ENCODE assay signal across 15 cellular contexts in the genomic region with DNA sequence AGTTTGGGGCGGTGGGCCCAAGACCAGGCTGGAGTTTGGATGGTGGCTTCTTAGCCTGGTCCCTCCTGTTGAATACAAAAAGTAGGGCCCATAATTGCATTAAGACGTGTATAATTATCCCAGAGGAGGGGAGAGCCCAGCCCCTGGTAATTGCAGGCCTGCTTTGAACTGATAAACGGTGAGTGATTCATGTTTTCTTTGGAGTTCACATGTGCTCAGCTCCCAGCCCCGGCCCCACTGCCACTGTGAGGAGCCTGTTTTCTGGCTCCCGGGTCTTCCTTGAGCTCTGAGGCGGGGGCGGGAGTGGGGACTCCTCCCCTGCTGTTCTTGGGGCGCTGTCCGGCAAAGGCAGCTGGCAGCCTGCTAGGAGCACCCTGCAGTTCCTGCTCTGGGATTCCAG. TPM values are rescaled to one million over a fixed set of nuclear protein-coding genes. Genes with fewer than 3 reads are reported as not detected.
DNase-seq lines count a peak whose midpoint lies in the region; ATAC-seq, FAIRE-seq and TF ChIP-seq lines count a peak whose summit lies in the region.
"Had no signal": no experiment of that assay in that cellular context is flagged by ENCODE, and none has a peak within 500 bp of the region (broad histone marks: within the 10 kb centered on the region; RNA-seq: fewer than 3 reads in every experiment).

No MANE protein-coding gene starts in this region.

- no peak overlapping the region for H4K8ac ChIP-seq in H9 (replicated peaks; ENCODE audit: insufficient read length, low read depth, low read length)

- no peak overlapping the region for H2AK5ac ChIP-seq in H9 (ENCODE audit: insufficient read length, low read length)

- H3K56ac ChIP-seq in H9 (ENCODE audit: insufficient read length, low read depth, low read length): no peak overlapping the region

- H3K4me1 ChIP-seq in astrocyte (ENCODE audit: insufficient read depth, low read length) (peaks cover 30% of the 10 kb centered on the region), H9 (ENCODE audit: insufficient read depth, low read length) (no peaks in the 10 kb centered on the region)

- H3K79me2 ChIP-seq in astrocyte (ENCODE audit: insufficient read depth, low read length) (peaks cover 75% of the 10 kb centered on the region), H9 (ENCODE audit: insufficient read depth, low read length) (peaks cover 6% of the 10 kb centered on the region; the same call in 1 of the 2 replicates)

- no peak overlapping the region for H2BK5ac ChIP-seq in H9 (ENCODE audit: insufficient read length, low read length)

- H3T11ph ChIP-seq in H9 (ENCODE audit: low read length): no peak overlapping the region

- H3K4me3 Mint-ChIP-seq in astrocyte (ENCODE audit: unreplicated experiment) (no peak overlapping the region), nephron progenitor cell (no peak overlapping the region), H9 (no peak overlapping the region)
- peak overlapping the region in 2 of 10 donors; percentile 11 to 65 for H3K4me3 Mint-ChIP-seq in naive thymus-derived CD8-positive, alpha-beta T cell
- H3K4me3 Mint-ChIP-seq: stimulated activated naive CD8-positive, alpha-beta T cell treated with anti-CD3 and anti-CD28 coated beads, Interleukin-15, Interleukin-2, amounts not matched to agents 100 ng/mL and 50 ng/mL, for 24 hours; WTC11 had no signal

- H3K9me3 Mint-ChIP-seq in astrocyte (ENCODE audit: unreplicated experiment) (no peaks in the 10 kb centered on the region), nephron progenitor cell (no peaks in the 10 kb centered on the region), H9 (no peaks in the 10 kb centered on the region)
- H3K9me3 Mint-ChIP-seq in naive thymus-derived CD8-positive, alpha-beta T cell: no peaks in the 10 kb centered on the region
- H3K9me3 Mint-ChIP-seq: effector memory CD8-positive, alpha-beta T cell; stimulated activated naive CD8-positive, alpha-beta T cell treated with anti-CD3 and anti-CD28 coated beads, Interleukin-15, Interleukin-2, amounts not matched to agents 100 ng/mL and 50 ng/mL, for 24 hours; WTC11 had no signal

- H2BK15ac ChIP-seq in H9 (ENCODE audit: low read depth, low read length): no peak overlapping the region

- no peak overlapping the region for H3K14ac ChIP-seq in H9 (ENCODE audit: insufficient read depth, low read length)

- H3K23ac ChIP-seq in H9 (ENCODE audit: insufficient read length, low read depth, low read length): no peak overlapping the region

- no peak overlapping the region for H3K4ac ChIP-seq in H9 (ENCODE audit: low read depth, low read length)

- peaks cover 74% of the 10 kb centered on the region for H4K20me1 ChIP-seq in astrocyte (ENCODE audit: insufficient read depth, low read length)
- H4K20me1 ChIP-seq in H9 (ENCODE audit: control insufficient read depth, insufficient read depth, insufficient read length): no peaks in the 10 kb centered on the region

- H3K9ac ChIP-seq in astrocyte (ENCODE audit: low read length): peak overlapping the region; percentile 33
- no peak overlapping the region for H3K9ac ChIP-seq in H9 (ENCODE audit: extremely low read depth, insufficient read length, low read length)

- no peak overlapping the region for H2BK12ac ChIP-seq in H9 (ENCODE audit: insufficient read length, low read depth, low read length)

- H3K27ac Mint-ChIP-seq in astrocyte (ENCODE audit: unreplicated experiment): no peak overlapping the region
- no peak overlapping the region for H3K27ac Mint-ChIP-seq in nephron progenitor cell
- H3K27ac Mint-ChIP-seq in H9: no peak overlapping the region
- H3K27ac Mint-ChIP-seq in naive thymus-derived CD8-positive, alpha-beta T cell: peak overlapping the region in 1 of 10 donors; percentile 65
- H3K27ac Mint-ChIP-seq: stimulated activated naive CD8-positive, alpha-beta T cell treated with anti-CD3 and anti-CD28 coated beads, Interleukin-15, Interleukin-2, amounts not matched to agents 100 ng/mL and 50 ng/mL, for 24 hours; WTC11 had no signal

- POLR2A ChIA-PET in naive thymus-derived CD8-positive, alpha-beta T cell (lab: Charles Lee): no interaction called here
- POLR2A ChIA-PET in GM10248 (lab: Yijun Ruan, JAX): interaction anchor here (0.6 kb wide), 1 partner anchor 94 kb away, joined by 3 read pairs; no protein-coding TSS in a partner anchor

- H3K4me3 ChIP-seq in astrocyte (ENCODE audit: insufficient read depth, low read depth, low read length): no peak overlapping the region
- H3K4me3 ChIP-seq: HAP-1 had no signal

- WGBS in H9 (ENCODE audit: extremely low coverage, insufficient read length, low lambda C conversion rate): no CpG with 5 or more reads among the region's 9 CpGs

- no peak overlapping the region for H2BK20ac ChIP-seq in H9 (ENCODE audit: low read depth, low read length, poor library complexity, severe bottlenecking)

- H3K4me2 ChIP-seq in astrocyte (ENCODE audit: low read length) (peak overlapping the region; percentile 93), H9 (ENCODE audit: insufficient read depth, insufficient read length, low read length) (no peak overlapping the region)

- no peaks in the 10 kb centered on the region for H3K23me2 ChIP-seq in H9 (ENCODE audit: insufficient read length, low read depth, low read length, poor library complexity, severe bottlenecking)

- no peak for FAIRE-seq in astrocyte (lab: Jason Lieb, UNC)

- DNase-seq in EL (peak; percentile 10), NCI-H146 (lab: John Stamatoyannopoulos, UW) (peak; percentile 72), astrocyte (ENCODE audit: low read depth) (peak; percentile 26), nephron progenitor cell (peak; percentile 34), H9 (no peak), GM10248 (ENCODE audit: extremely low spot score) (no peak)
- no peak for DNase-seq in naive thymus-derived CD8-positive, alpha-beta T cell
- DNase-seq: effector memory CD8-positive, alpha-beta T cell; NK-92 treated with Interleukin-12 subunit alpha and Interleukin-12 subunit beta, amount 100 ng/mL, for 24 hours; retina had no signal

- H3K36me3 ChIP-seq in astrocyte (ENCODE audit: insufficient read depth, low read length): no peaks in the 10 kb centered on the region

- no peaks in the 10 kb centered on the region for H3K9me3 ChIP-seq in astrocyte (ENCODE audit: insufficient read depth, low read depth, low read length)
- no peaks in the 10 kb centered on the region for H3K9me3 ChIP-seq in H9 (ENCODE audit: control insufficient read depth, low read depth, low read length)
- H3K9me3 ChIP-seq: HAP-1 had no signal

- H3K27me3 Mint-ChIP-seq in astrocyte (ENCODE audit: low read depth, unreplicated experiment): peaks cover 2% of the 10 kb centered on the region
- H3K27me3 Mint-ChIP-seq in nephron progenitor cell (ENCODE audit: low read depth, poor library complexity): peaks cover 21% of the 10 kb centered on the region
- H3K27me3 Mint-ChIP-seq in H9 (ENCODE audit: low read depth): peaks cover 10% of the 10 kb centered on the region
- no peaks in the 10 kb centered on the region for H3K27me3 Mint-ChIP-seq in naive thymus-derived CD8-positive, alpha-beta T cell
- H3K27me3 Mint-ChIP-seq: effector memory CD8-positive, alpha-beta T cell; stimulated activated naive CD8-positive, alpha-beta T cell treated with anti-CD3 and anti-CD28 coated beads, Interleukin-15, Interleukin-2, amounts not matched to agents 100 ng/mL and 50 ng/mL, for 24 hours had no signal

- no peak overlapping the region for H4K5ac ChIP-seq in H9 (ENCODE audit: insufficient read length, low read depth, low read length)

- TF ChIP-seq CTCF in astrocyte (IDR thresholded peaks at IDR 0.05; ENCODE audit: insufficient read depth, low read depth, low read length) (no peak), nephron progenitor cell (IDR thresholded peaks at IDR 0.05) (no peak), H9 (conservative IDR thresholded peaks at IDR 0.05) (no peak), GM10248 (IDR thresholded peaks at IDR 0.05; ENCODE audit: control extremely low read depth, extremely low read depth, low read depth, missing control alignments) (no peak)

- no peak overlapping the region for H2BK120ac ChIP-seq in H9 (ENCODE audit: low read depth, low read length, poor library complexity, severe bottlenecking)

- ATAC-seq in HG03108 (IDR thresholded peaks at IDR 0.05; ENCODE audit: unreplicated experiment): no peak
- no peak for ATAC-seq in naive thymus-derived CD8-positive, alpha-beta T cell
- ATAC-seq: effector memory CD8-positive, alpha-beta T cell; WTC11 had no signal

- H3K27me3 ChIP-seq in astrocyte (ENCODE audit: insufficient read depth, low read length) (peaks cover 2% of the 10 kb centered on the region), H9 (ENCODE audit: insufficient read depth, low read length) (no peaks in the 10 kb centered on the region)

- no peak overlapping the region for H3K27ac ChIP-seq in astrocyte (ENCODE audit: low read depth, low read length)
- H3K27ac ChIP-seq in H9 (ENCODE audit: insufficient read length, low read depth, low read length): no peak overlapping the region
- H3K27ac ChIP-seq: C4-2B had no signal

- H3K18ac ChIP-seq in H9 (ENCODE audit: insufficient read length, low read depth, low read length): no peak overlapping the region

- H4K91ac ChIP-seq in H9 (ENCODE audit: insufficient read length, low read depth, low read length): no peak overlapping the region

- peaks cover 1% of the 10 kb centered on the region for H3K4me1 Mint-ChIP-seq in astrocyte (ENCODE audit: low read depth, unreplicated experiment)
- H3K4me1 Mint-ChIP-seq in nephron progenitor cell: peaks cover 24% of the 10 kb centered on the region
- peaks cover 7 to 30% of the 10 kb centered on the region in 2 experiments for H3K4me1 Mint-ChIP-seq in H9
- H3K4me1 Mint-ChIP-seq in naive thymus-derived CD8-positive, alpha-beta T cell: peaks cover 10 to 16% (median 12%) of the 10 kb centered on the region in 4 donors

- no peaks in the 10 kb centered on the region for H3K79me1 ChIP-seq in H9 (ENCODE audit: insufficient read depth, low read depth, low read length, poor library complexity, severe bottlenecking)

- no peak overlapping the region for H2AFZ ChIP-seq in astrocyte (ENCODE audit: low read depth, low read length)
- no peak overlapping the region for H2AFZ ChIP-seq in H9 (ENCODE audit: low read length)

- H3K36me3 Mint-ChIP-seq in astrocyte (ENCODE audit: low read depth, unreplicated experiment) (peaks cover 3% of the 10 kb centered on the region), nephron progenitor cell (ENCODE audit: low read depth) (peaks cover 5% of the 10 kb centered on the region), H9 (ENCODE audit: insufficient read depth in 1 of 3, low read depth in 3 of 3) (peaks cover 4 to 13% (median 11%) of the 10 kb centered on the region in 3 experiments; a peak in 6 of 7 replicates)
- H3K36me3 Mint-ChIP-seq in naive thymus-derived CD8-positive, alpha-beta T cell: peaks cover 0 to 2% (median 2%) of the 10 kb centered on the region in 3 donors

- CTCF ChIA-PET in GM10248 (lab: Yijun Ruan, JAX): interaction anchor here (0.9 to 1.0 kb wide), 2 partner anchors 470 kb away, joined by 3 read pairs; no protein-coding TSS in a partner anchor

RNA-seq across cellular contexts. Expression of a gene that starts 3.1 kb away (rescaled TPM):
- 63.3 and 64.3 TPM in 2 replicates for total RNA-seq in astrocyte
- 39.6 and 42.1 TPM in 2 replicates for total RNA-seq in H9 (2021)
- total RNA-seq in naive thymus-derived CD8-positive, alpha-beta T cell: 10 to 100 TPM; 13.9 to 15.8 TPM
- polyA plus RNA-seq in naive thymus-derived CD8-positive, alpha-beta T cell: under 1 TPM; 0.20 to 0.59 (median 0.24) TPM

Comparison
In these comparisons a context has a peak if more than half of its experiments do, and no peak if none do; other contexts are left out.
1. DNase-seq: peak in EL (single experiment), NCI-H146 (single experiment), astrocyte (single experiment) and nephron progenitor cell (single experiment); none in H9 (single experiment), naive thymus-derived CD8-positive, alpha-beta T cell (0 of 10) and GM10248 (single experiment).